8 cellular contexts compared by ENCODE assay signal in the genomic region with DNA sequence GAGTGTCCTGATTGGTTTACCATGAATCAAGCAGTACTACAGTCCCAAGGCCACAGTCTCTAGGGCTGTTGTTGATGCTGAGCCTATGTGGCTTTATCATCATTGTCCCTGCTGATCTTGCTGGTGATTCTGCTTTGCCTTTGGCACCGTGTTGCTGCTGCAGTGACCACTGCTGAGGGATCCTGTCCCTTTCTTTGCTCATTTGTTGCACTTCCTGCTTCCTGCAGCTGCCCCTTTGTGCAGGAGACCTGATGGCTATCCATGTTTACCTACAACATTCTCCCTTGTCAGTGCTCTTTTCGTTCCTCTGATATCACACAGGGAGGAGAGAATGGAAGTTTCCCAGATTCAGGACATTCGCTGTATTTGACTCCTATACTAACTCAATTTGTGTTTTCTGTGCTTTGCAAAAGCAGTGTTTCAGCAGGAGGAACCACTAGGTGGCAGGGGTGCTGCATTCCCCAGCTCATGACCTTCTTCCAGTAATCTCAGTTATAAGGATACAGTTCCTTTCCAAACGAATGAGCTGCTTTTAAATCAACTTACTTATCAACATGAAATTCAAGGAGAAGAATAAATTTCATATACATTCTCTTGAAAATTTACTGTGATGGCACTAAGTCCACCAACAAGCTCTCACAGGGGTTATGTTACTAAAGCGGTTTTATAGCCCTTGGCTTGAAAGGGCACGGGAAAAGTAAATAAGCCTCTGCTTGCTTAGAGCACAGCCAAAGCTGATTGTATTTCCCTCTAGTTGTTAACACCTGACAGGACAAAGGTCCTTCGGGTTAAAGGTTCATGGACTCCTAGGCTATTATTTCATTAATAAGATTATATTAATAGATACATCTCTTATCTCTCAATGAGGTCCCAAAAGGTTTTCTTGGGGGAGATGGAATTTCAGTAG. TPM values are rescaled to one million over a fixed set of nuclear protein-coding genes. Genes with fewer than 3 reads are reported as not detected.
DNase-seq lines count a peak whose midpoint lies in the region; ATAC-seq and TF ChIP-seq lines count a peak whose summit lies in the region.

No MANE protein-coding gene starts in this region.

- ATAC-seq in activated naive CD8-positive, alpha-beta T cell treated with anti-CD3 and anti-CD28 coated beads, Interleukin-2, amount 50 U/mL, for 24 hours: peak; percentile 58
- ATAC-seq in heart left ventricle (peak; percentile 45 to 88 (median 81)), HG03469 (IDR thresholded peaks at IDR 0.05; ENCODE audit: unreplicated experiment) (no peak)

- peak; percentile 76 to 93 (median 88) for TF ChIP-seq CTCF in heart left ventricle (IDR thresholded peaks at IDR 0.05)

- H3K27me3 Mint-ChIP-seq in activated naive CD8-positive, alpha-beta T cell treated with anti-CD3 and anti-CD28 coated beads, Interleukin-2, amount 50 U/mL, for 24 hours: no peaks in the 10 kb centered on the region

- H3K27ac Mint-ChIP-seq in activated naive CD8-positive, alpha-beta T cell treated with anti-CD3 and anti-CD28 coated beads, Interleukin-2, amount 50 U/mL, for 24 hours: no peak overlapping the region

- H3K4me3 ChIP-seq in heart left ventricle: no peak overlapping the region

- peaks cover 0 to 10% (median 0%) of the 10 kb centered on the region in 9 donors for H3K36me3 ChIP-seq in heart left ventricle

- no peaks in the 10 kb centered on the region for H3K27me3 ChIP-seq in heart left ventricle

- no peak for TF ChIP-seq POLR2A in heart left ventricle (IDR thresholded peaks at IDR 0.05)

- intact Hi-C loops in heart left ventricle (cut with DNase I): loop anchor here in 5 of 10 donors (5.0 to 10.0 kb wide), 3 partner anchors 69 to 302 kb away; no protein-coding TSS in a partner anchor
- intact Hi-C loops in posterior cingulate gyrus (cut with DNase I): loop anchor here (5.0 kb wide), 1 partner anchor 69 kb away; no protein-coding TSS in a partner anchor

- no peaks in the 10 kb centered on the region for H3K9me3 Mint-ChIP-seq in activated naive CD8-positive, alpha-beta T cell treated with anti-CD3 and anti-CD28 coated beads, Interleukin-2, amount 50 U/mL, for 24 hours

- in situ Hi-C loops in KBM-7 (cut with MboI; ENCODE audit: low pct_unique_long_range_greater_than_20kb, low sequenced_read_pairs): no loop called here

- H3K27ac ChIP-seq in heart left ventricle: no peak overlapping the region

- H3K4me3 Mint-ChIP-seq in activated naive CD8-positive, alpha-beta T cell treated with anti-CD3 and anti-CD28 coated beads, Interleukin-2, amount 50 U/mL, for 24 hours: no peak overlapping the region

- WGBS in heart left ventricle, 4 donors: 27 to 29% (median 29%) methylated on average over 7 of the region's 7 CpGs

- peak; percentile 55 for DNase-seq in activated gamma-delta T cell treated with Interleukin-2 at 50 U/mL for 16 hours
- DNase-seq in activated gamma-delta T cell (lab: John Stamatoyannopoulos, UW): no peak
- DNase-seq in KBM-7: peak; percentile 85
- peak; percentile 63 for DNase-seq in SK-N-DZ (ENCODE audit: low spot score)
- DNase-seq in activated naive CD8-positive, alpha-beta T cell treated with anti-CD3 and anti-CD28 coated beads, Interleukin-2, amount 50 U/mL, for 24 hours: peak; percentile 50
- peak in 4 of 5 donors; percentile 56 to 68 (median 64) for DNase-seq in heart left ventricle
- peak; percentile 57 to 96 (median 77) for DNase-seq in posterior cingulate gyrus

- peaks cover 16% of the 10 kb centered on the region for H3K4me1 Mint-ChIP-seq in activated naive CD8-positive, alpha-beta T cell treated with anti-CD3 and anti-CD28 coated beads, Interleukin-2, amount 50 U/mL, for 24 hours

- peaks cover 0 to 8% (median 0%) of the 10 kb centered on the region in 12 donors for H3K4me1 ChIP-seq in heart left ventricle

- no peaks in the 10 kb centered on the region for H3K36me3 Mint-ChIP-seq in activated naive CD8-positive, alpha-beta T cell treated with anti-CD3 and anti-CD28 coated beads, Interleukin-2, amount 50 U/mL, for 24 hours (ENCODE audit: low read depth)

- no peaks in the 10 kb centered on the region for H3K9me3 ChIP-seq in heart left ventricle

RNA-seq across cellular contexts. Expression of a gene that starts 9.7 kb away (rescaled TPM):
- polyA plus RNA-seq in SK-N-DZ (2014; cell fraction: cytosol; rRNA removed): 48.8 and 74.7 TPM in 2 replicates
- 20.9 and 50.1 TPM in 2 replicates for polyA plus RNA-seq in SK-N-DZ (2014; cell fraction: nucleus; rRNA removed)
- 10 to 100 TPM; 25.3 to 65.5 (median 51.5) TPM for total RNA-seq in heart left ventricle
- 10 to 100 TPM; 47.0 to 63.0 TPM for polyA plus RNA-seq in heart left ventricle

RNA-seq across cellular contexts. Expression of a gene that starts 44.2 kb away (rescaled TPM):
- 96.9 and 104 TPM in 2 replicates for polyA plus RNA-seq in SK-N-DZ (2014; cell fraction: cytosol; rRNA removed)
- 176 and 232 TPM in 2 replicates for polyA plus RNA-seq in SK-N-DZ (2014; cell fraction: nucleus; rRNA removed)
- total RNA-seq in heart left ventricle: 10 to 100 TPM; 40.8 to 84.2 (median 53.9) TPM
- polyA plus RNA-seq in heart left ventricle: 10 to 100 TPM; 28.2 to 28.7 TPM
